ENCODE assay signal across 28 cellular contexts in the genomic region with DNA sequence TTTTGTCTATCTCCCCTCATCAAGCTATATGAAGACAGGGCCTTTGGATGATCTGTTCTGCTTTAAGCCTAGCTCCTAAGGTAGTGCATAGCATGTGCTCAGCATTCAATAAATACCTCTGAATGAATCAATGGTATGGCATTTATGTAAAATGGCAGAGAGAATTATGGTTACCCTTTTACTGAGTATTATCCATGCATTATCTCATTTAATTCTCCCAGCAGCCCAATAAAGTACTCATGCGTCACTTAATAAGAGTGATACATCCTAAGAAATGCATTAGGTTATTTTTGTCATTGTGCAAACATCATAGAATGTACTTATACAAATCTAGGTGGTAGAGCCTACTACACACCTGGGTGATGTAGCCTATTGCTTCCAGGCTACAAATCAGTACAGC.
"Had no signal": no experiment of that assay in that cellular context is flagged by ENCODE, and none has a peak within 500 bp of the region (broad histone marks: within the 10 kb centered on the region; RNA-seq: fewer than 3 reads in every experiment).

No MANE protein-coding gene starts in this region.

- H3K4me1 ChIP-seq: body of pancreas, esophagus squamous epithelium, heart left ventricle had no signal

- DNase-seq: activated B cell treated with CpG ODN at 0.5 μM for 24 hours; activated CD4-positive, alpha-beta T cell treated with anti-CD3 and anti-CD28 coated beads for 48 hours; activated CD4-positive, alpha-beta T cell treated with anti-CD3 and anti-CD28 coated beads, Interleukin-2, amount 50 U/mL, for 1 hour; activated CD4-positive, alpha-beta T cell treated with anti-CD3 and anti-CD28 coated beads, Interleukin-2, amount 50 U/mL, for 48 hours; activated CD8-positive, alpha-beta memory T cell treated with anti-CD3 and anti-CD28 coated beads, Interleukin-2, amount 10 ng/mL, durations not matched to agents 7 days and 5 days; activated CD8-positive, alpha-beta memory T cell treated with anti-CD3 and anti-CD28 coated beads, Interleukin-2, amount 50 U/mL, for 4 hours; activated CD8-positive, alpha-beta T cell treated with anti-CD3 and anti-CD28 coated beads, Interleukin-2, amount 10 ng/mL, durations not matched to agents 7 days and 5 days; activated gamma-delta T cell; activated naive CD4-positive, alpha-beta T cell treated with anti-CD3 and anti-CD28 coated beads, Interleukin-2, amount 50 U/mL, for 16 hours; activated naive CD4-positive, alpha-beta T cell treated with Interleukin-2 at 50 U/mL for 16 hours; activated T-cell treated with anti-CD3 and anti-CD28 coated beads, Interleukin-2, amount 50 U/mL, for 1 hour; activated T-cell treated with anti-CD3 and anti-CD28 coated beads, Interleukin-2, amount 50 U/mL, for 48 hours; amygdala; aorta; body of pancreas; caudate nucleus; cortex of kidney; dermis blood vessel endothelial cell; effector CD4-positive, alpha-beta T cell; effector memory CD8-positive, alpha-beta T cell; esophagus squamous epithelium; glutamatergic neuron; heart left ventricle; T-helper 1 cell; T-helper 17 cell; T1000; WERI-Rb-1 had no signal

- H3K27ac ChIP-seq: body of pancreas, esophagus squamous epithelium, heart left ventricle, WERI-Rb-1 had no signal

- H3K27me3 ChIP-seq: body of pancreas, esophagus squamous epithelium had no signal

- H3K9me3 ChIP-seq: body of pancreas had no signal

- ATAC-seq: activated CD4-positive, CD25-positive, alpha-beta regulatory T cell treated with anti-CD3 and anti-CD28 coated beads, Interleukin-2, amount 50 U/mL, for 24 hours; activated CD8-positive, alpha-beta memory T cell treated with anti-CD3 and anti-CD28 coated beads, Interleukin-2, amount 10 ng/mL, durations not matched to agents 7 days and 5 days; activated CD8-positive, alpha-beta T cell treated with anti-CD3 and anti-CD28 coated beads, Interleukin-2, amount 10 ng/mL, durations not matched to agents 7 days and 5 days; body of pancreas; effector memory CD8-positive, alpha-beta T cell; heart left ventricle; T-helper 17 cell had no signal

- H3K4me3 ChIP-seq: body of pancreas, esophagus squamous epithelium, heart left ventricle had no signal

- H3K36me3 ChIP-seq: esophagus squamous epithelium, heart left ventricle, WERI-Rb-1 had no signal
